Comparison of ENCODE assay signal across 1 cellular context in the genomic region with DNA sequence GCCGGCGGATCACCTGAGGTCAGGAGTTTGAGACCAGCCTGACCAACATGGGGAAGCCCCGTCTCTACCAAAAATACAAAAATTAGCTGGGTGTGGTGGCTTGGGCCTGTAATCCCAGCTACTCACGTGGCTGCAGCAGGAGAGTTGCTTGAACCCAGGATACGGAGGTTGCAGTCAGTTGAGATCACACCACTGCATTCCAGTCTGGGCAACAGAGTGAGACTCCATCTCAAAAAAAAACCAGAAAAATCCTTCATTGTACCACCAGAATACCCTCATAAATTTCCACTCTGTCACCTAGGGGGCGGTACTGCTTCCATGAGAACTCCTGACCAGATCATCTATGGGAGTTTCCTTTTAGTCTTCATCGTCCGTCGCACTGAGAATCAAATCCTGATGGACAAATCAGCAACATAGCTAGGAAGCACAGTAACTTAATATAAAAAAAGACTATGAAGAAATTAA.
TF ChIP-seq lines count a peak whose summit lies in the region.

No MANE protein-coding gene starts in this region.

TF ChIP-seq in GM12878, 131 proteins besides CTCF, POLR2A, EP300 and RAD21 (continued from another document):
- TF ChIP-seq, protein P1, sequence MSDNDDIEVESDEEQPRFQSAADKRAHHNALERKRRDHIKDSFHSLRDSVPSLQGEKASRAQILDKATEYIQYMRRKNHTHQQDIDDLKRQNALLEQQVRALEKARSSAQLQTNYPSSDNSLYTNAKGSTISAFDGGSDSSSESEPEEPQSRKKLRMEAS (IDR thresholded peaks at IDR 0.05; ENCODE audit: low read depth, low read length) = no peak
- TF ChIP-seq TCF3 (IDR thresholded peaks at IDR 0.05; ENCODE audit: borderline replicate concordance, insufficient read depth, low read depth, low read length) = no peak
- TF ChIP-seq, protein P2, sequence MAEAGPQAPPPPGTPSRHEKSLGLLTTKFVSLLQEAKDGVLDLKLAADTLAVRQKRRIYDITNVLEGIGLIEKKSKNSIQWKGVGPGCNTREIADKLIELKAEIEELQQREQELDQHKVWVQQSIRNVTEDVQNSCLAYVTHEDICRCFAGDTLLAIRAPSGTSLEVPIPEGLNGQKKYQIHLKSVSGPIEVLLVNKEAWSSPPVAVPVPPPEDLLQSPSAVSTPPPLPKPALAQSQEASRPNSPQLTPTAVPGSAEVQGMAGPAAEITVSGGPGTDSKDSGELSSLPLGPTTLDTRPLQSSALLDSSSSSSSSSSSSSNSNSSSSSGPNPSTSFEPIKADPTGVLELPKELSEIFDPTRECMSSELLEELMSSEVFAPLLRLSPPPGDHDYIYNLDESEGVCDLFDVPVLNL (IDR thresholded peaks at IDR 0.05; ENCODE audit: low read depth, low read length) = no peak
- no peak for TF ChIP-seq SIX5 (IDR thresholded peaks at IDR 0.05; ENCODE audit: low read depth, low read length, severe bottlenecking)
- TF ChIP-seq POLR2AphosphoS5 (IDR thresholded peaks at IDR 0.05; ENCODE audit: low read length) = peak; percentile 75; the same call in 1 of the 2 replicates
- TF ChIP-seq, protein P3, sequence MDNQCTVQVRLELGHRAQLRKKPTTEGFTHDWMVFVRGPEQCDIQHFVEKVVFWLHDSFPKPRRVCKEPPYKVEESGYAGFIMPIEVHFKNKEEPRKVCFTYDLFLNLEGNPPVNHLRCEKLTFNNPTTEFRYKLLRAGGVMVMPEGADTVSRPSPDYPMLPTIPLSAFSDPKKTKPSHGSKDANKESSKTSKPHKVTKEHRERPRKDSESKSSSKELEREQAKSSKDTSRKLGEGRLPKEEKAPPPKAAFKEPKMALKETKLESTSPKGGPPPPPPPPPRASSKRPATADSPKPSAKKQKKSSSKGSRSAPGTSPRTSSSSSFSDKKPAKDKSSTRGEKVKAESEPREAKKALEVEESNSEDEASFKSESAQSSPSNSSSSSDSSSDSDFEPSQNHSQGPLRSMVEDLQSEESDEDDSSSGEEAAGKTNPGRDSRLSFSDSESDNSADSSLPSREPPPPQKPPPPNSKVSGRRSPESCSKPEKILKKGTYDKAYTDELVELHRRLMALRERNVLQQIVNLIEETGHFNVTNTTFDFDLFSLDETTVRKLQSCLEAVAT (IDR thresholded peaks at IDR 0.05) = 0 out of 2 replicates have a peak, but pooled peaks have one; percentile 55
- no peak; a peak in 2 of 4 replicates for TF ChIP-seq IKZF2 (IDR thresholded peaks at IDR 0.05)
- no peak for TF ChIP-seq CREM (IDR thresholded peaks at IDR 0.05; ENCODE audit: low read depth)
- TF ChIP-seq, protein P4, sequence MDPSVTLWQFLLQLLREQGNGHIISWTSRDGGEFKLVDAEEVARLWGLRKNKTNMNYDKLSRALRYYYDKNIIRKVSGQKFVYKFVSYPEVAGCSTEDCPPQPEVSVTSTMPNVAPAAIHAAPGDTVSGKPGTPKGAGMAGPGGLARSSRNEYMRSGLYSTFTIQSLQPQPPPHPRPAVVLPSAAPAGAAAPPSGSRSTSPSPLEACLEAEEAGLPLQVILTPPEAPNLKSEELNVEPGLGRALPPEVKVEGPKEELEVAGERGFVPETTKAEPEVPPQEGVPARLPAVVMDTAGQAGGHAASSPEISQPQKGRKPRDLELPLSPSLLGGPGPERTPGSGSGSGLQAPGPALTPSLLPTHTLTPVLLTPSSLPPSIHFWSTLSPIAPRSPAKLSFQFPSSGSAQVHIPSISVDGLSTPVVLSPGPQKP (IDR thresholded peaks at IDR 0.05; ENCODE audit: low read depth, low read length) = no peak
- TF ChIP-seq, protein P5, sequence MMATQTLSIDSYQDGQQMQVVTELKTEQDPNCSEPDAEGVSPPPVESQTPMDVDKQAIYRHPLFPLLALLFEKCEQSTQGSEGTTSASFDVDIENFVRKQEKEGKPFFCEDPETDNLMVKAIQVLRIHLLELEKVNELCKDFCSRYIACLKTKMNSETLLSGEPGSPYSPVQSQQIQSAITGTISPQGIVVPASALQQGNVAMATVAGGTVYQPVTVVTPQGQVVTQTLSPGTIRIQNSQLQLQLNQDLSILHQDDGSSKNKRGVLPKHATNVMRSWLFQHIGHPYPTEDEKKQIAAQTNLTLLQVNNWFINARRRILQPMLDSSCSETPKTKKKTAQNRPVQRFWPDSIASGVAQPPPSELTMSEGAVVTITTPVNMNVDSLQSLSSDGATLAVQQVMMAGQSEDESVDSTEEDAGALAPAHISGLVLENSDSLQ (IDR thresholded peaks at IDR 0.05) = peak; percentile 26
- TF ChIP-seq, protein P6, sequence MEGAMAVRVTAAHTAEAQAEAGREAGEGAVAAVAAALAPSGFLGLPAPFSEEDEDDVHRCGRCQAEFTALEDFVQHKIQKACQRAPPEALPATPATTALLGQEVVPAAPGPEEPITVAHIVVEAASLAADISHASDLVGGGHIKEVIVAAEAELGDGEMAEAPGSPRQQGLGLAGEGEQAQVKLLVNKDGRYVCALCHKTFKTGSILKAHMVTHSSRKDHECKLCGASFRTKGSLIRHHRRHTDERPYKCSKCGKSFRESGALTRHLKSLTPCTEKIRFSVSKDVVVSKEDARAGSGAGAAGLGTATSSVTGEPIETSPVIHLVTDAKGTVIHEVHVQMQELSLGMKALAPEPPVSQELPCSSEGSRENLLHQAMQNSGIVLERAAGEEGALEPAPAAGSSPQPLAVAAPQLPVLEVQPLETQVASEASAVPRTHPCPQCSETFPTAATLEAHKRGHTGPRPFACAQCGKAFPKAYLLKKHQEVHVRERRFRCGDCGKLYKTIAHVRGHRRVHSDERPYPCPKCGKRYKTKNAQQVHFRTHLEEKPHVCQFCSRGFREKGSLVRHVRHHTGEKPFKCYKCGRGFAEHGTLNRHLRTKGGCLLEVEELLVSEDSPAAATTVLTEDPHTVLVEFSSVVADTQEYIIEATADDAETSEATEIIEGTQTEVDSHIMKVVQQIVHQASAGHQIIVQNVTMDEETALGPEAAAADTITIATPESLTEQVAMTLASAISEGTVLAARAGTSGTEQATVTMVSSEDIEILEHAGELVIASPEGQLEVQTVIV (IDR thresholded peaks at IDR 0.05; ENCODE audit: borderline replicate concordance, partially characterized antibody) = no peak
- no peak for TF ChIP-seq BRCA1 (IDR thresholded peaks at IDR 0.05; ENCODE audit: low read depth, low read length)
- TF ChIP-seq ZNF24 (IDR thresholded peaks at IDR 0.05) = no peak
- no peak for TF ChIP-seq ZNF622 (IDR thresholded peaks at IDR 0.05)
- TF ChIP-seq RELA (IDR thresholded peaks at IDR 0.05; ENCODE audit: borderline replicate concordance, partially characterized antibody) = peak; percentile 56
- TF ChIP-seq HDAC2 (IDR thresholded peaks at IDR 0.05) = no peak
- TF ChIP-seq SMAD5 (IDR thresholded peaks at IDR 0.05; ENCODE audit: low read depth) = no peak
- peak; percentile 57 for TF ChIP-seq EED (IDR thresholded peaks at IDR 0.05; ENCODE audit: low read depth)
- TF ChIP-seq EZH2 (IDR thresholded peaks at IDR 0.05; ENCODE audit: borderline replicate concordance, control insufficient read depth, low read depth, low read length) = no peak
- TF ChIP-seq CHD4 (IDR thresholded peaks at IDR 0.05) = no peak
- TF ChIP-seq ETV6 (conservative IDR thresholded peaks at IDR 0.05 in 1 of 2, IDR thresholded peaks at IDR 0.05 in 1 of 2; ENCODE audit: borderline replicate concordance in 1 of 2, low read depth in 1 of 2) = no peak
- TF ChIP-seq SUPT20H (IDR thresholded peaks at IDR 0.05; ENCODE audit: borderline replicate concordance, control insufficient read depth, low read depth, low read length) = no peak
- TF ChIP-seq, protein P7, sequence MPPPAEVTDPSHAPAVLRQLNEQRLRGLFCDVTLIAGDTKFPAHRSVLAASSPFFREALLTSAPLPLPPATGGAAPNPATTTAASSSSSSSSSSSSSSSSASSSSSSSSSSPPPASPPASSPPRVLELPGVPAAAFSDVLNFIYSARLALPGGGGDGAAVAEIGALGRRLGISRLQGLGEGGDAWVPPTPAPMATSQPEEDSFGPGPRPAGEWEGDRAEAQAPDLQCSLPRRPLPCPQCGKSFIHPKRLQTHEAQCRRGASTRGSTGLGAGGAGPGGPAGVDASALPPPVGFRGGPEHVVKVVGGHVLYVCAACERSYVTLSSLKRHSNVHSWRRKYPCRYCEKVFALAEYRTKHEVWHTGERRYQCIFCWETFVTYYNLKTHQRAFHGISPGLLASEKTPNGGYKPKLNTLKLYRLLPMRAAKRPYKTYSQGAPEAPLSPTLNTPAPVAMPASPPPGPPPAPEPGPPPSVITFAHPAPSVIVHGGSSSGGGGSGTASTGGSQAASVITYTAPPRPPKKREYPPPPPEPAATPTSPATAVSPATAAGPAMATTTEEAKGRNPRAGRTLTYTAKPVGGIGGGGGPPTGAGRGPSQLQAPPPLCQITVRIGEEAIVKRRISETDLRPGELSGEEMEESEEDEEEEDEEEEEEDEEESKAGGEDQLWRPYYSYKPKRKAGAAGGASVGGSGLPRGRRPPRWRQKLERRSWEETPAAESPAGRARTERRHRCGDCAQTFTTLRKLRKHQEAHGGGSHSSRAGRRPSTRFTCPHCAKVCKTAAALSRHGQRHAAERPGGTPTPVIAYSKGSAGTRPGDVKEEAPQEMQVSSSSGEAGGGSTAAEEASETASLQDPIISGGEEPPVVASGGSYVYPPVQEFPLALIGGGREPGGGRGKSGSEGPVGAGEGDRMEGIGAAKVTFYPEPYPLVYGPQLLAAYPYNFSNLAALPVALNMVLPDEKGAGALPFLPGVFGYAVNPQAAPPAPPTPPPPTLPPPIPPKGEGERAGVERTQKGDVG (CRISPR knock-in tag; IDR thresholded peaks at IDR 0.05) = no peak
- TF ChIP-seq DPF2 (IDR thresholded peaks at IDR 0.05) = no peak
- TF ChIP-seq, protein P8, sequence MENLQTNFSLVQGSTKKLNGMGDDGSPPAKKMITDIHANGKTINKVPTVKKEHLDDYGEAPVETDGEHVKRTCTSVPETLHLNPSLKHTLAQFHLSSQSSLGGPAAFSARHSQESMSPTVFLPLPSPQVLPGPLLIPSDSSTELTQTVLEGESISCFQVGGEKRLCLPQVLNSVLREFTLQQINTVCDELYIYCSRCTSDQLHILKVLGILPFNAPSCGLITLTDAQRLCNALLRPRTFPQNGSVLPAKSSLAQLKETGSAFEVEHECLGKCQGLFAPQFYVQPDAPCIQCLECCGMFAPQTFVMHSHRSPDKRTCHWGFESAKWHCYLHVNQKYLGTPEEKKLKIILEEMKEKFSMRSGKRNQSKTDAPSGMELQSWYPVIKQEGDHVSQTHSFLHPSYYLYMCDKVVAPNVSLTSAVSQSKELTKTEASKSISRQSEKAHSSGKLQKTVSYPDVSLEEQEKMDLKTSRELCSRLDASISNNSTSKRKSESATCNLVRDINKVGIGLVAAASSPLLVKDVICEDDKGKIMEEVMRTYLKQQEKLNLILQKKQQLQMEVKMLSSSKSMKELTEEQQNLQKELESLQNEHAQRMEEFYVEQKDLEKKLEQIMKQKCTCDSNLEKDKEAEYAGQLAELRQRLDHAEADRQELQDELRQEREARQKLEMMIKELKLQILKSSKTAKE (IDR thresholded peaks at IDR 0.05; ENCODE audit: low read depth, poor library complexity, severe bottlenecking) = no peak
- peak; percentile 47; the same call in 1 of the 2 replicates for TF ChIP-seq YY1 (IDR thresholded peaks at IDR 0.05; ENCODE audit: low read depth, low read length)
- TF ChIP-seq, protein P9, sequence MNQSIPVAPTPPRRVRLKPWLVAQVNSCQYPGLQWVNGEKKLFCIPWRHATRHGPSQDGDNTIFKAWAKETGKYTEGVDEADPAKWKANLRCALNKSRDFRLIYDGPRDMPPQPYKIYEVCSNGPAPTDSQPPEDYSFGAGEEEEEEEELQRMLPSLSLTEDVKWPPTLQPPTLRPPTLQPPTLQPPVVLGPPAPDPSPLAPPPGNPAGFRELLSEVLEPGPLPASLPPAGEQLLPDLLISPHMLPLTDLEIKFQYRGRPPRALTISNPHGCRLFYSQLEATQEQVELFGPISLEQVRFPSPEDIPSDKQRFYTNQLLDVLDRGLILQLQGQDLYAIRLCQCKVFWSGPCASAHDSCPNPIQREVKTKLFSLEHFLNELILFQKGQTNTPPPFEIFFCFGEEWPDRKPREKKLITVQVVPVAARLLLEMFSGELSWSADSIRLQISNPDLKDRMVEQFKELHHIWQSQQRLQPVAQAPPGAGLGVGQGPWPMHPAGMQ (IDR thresholded peaks at IDR 0.05; ENCODE audit: borderline replicate concordance) = no peak
- TF ChIP-seq MYC (IDR thresholded peaks at IDR 0.05; ENCODE audit: insufficient read depth, insufficient read length, insufficient replicate concordance, low read length, severe bottlenecking) = no peak
- TF ChIP-seq, protein P10, sequence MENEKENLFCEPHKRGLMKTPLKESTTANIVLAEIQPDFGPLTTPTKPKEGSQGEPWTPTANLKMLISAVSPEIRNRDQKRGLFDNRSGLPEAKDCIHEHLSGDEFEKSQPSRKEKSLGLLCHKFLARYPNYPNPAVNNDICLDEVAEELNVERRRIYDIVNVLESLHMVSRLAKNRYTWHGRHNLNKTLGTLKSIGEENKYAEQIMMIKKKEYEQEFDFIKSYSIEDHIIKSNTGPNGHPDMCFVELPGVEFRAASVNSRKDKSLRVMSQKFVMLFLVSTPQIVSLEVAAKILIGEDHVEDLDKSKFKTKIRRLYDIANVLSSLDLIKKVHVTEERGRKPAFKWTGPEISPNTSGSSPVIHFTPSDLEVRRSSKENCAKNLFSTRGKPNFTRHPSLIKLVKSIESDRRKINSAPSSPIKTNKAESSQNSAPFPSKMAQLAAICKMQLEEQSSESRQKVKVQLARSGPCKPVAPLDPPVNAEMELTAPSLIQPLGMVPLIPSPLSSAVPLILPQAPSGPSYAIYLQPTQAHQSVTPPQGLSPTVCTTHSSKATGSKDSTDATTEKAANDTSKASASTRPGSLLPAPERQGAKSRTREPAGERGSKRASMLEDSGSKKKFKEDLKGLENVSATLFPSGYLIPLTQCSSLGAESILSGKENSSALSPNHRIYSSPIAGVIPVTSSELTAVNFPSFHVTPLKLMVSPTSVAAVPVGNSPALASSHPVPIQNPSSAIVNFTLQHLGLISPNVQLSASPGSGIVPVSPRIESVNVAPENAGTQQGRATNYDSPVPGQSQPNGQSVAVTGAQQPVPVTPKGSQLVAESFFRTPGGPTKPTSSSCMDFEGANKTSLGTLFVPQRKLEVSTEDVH (IDR thresholded peaks at IDR 0.05; ENCODE audit: low read depth, partially characterized antibody) = no peak
- TF ChIP-seq YBX1 (IDR thresholded peaks at IDR 0.05) = no peak
- TF ChIP-seq SUZ12 (IDR thresholded peaks at IDR 0.05; ENCODE audit: unreplicated experiment) = no peak
TF ChIP-seq in GM12878: peak in this region for 15.
